1 cellular context compared by ENCODE assay signal in the genomic region with DNA sequence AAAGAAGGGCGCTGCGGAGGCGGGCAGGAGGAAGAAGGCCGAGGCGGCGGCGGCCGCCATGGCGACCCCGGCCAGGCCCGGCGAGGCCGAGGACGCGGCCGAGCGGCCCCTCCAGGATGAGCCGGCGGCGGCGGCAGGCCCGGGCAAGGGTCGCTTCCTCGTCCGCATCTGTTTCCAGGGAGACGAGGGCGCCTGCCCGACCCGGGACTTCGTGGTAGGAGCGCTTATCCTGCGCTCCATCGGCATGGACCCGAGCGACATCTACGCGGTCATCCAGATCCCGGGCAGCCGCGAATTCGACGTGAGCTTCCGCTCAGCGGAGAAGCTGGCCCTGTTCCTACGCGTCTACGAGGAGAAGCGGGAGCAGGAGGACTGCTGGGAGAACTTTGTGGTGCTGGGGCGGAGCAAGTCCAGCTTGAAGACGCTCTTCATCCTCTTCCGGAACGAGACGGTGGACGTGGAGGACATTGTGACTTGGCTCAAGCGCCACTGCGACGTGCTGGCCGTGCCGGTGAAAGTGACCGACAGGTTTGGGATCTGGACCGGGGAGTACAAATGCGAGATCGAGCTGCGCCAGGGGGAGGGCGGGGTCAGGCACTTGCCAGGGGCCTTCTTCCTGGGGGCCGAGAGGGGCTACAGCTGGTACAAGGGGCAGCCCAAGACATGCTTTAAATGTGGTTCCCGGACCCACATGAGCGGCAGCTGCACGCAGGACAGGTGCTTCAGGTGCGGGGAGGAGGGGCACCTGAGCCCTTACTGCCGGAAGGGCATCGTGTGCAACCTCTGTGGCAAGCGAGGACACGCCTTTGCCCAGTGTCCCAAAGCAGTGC.
TF ChIP-seq lines count a peak whose summit lies in the region.

No MANE protein-coding gene starts in this region.

TF ChIP-seq in endothelial cell of umbilical vein, 7 proteins besides CTCF, POLR2A, EP300 and RAD21:
- TF ChIP-seq MYC (IDR thresholded peaks at IDR 0.05; ENCODE audit: low read depth, low read length) (peak; percentile 28), EZH2 (IDR thresholded peaks at IDR 0.05; ENCODE audit: borderline replicate concordance, low read depth, low read length, severe bottlenecking) (no peak), POLR2AphosphoS5 (IDR thresholded peaks at IDR 0.05; ENCODE audit: insufficient read depth, low read depth, low read length) (peak; percentile 83), GATA2 (IDR thresholded peaks at IDR 0.05; ENCODE audit: insufficient read depth, insufficient read length, low read depth, low read length) (no peak)
